In the genomic region with DNA sequence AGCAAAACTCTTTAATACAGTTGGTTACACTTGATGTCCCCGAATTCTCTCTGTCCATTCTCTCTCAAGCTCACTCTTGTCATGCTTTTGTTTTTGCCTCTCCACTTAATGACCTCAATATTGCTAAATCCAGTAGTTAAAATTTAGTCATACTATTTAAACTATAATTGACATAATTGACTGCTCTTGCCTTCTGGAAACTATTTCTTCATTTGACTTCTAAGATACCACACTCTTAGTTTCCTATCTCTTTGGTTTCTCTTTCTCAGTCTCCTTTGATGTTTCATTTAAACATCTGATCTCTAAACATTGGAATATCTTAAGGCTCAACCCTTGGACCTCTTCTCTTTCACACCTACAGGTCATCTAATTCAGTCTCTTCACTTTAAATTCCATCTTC, we compare ENCODE assay signal across 29 cellular contexts.
"Had no signal": no experiment of that assay in that cellular context is flagged by ENCODE, and none has a peak within 500 bp of the region (broad histone marks: within the 10 kb centered on the region; RNA-seq: fewer than 3 reads in every experiment).

No MANE protein-coding gene starts in this region.

- H3K27me3 Mint-ChIP-seq: activated naive CD8-positive, alpha-beta T cell treated with anti-CD3 and anti-CD28 coated beads, Interleukin-2, amount 10 ng/mL, durations not matched to agents 7 days and 5 days had no signal

- H3K4me1 ChIP-seq: adrenal gland, body of pancreas, breast epithelium had no signal

- H3K36me3 ChIP-seq: adrenal gland, breast epithelium had no signal

- H3K9me3 Mint-ChIP-seq: activated B cell treated with CpG ODN at 0.5 μM for 24 hours had no signal

- H3K4me3 Mint-ChIP-seq: activated B cell treated with CpG ODN at 0.5 μM for 24 hours; activated naive CD8-positive, alpha-beta T cell treated with anti-CD3 and anti-CD28 coated beads, Interleukin-2, amount 10 ng/mL, durations not matched to agents 7 days and 5 days had no signal

- H3K27ac ChIP-seq: adrenal gland, body of pancreas, breast epithelium, KMS-11, PC-9, RWPE1, VCaP had no signal

- H3K4me1 Mint-ChIP-seq: activated B cell treated with CpG ODN at 0.5 μM for 24 hours had no signal

- H3K9me3 ChIP-seq: adrenal gland, body of pancreas, breast epithelium had no signal

- DNase-seq: activated B cell treated with CpG ODN at 0.5 μM for 24 hours; activated CD4-positive, alpha-beta T cell treated with anti-CD3 and anti-CD28 coated beads for 4 hours; activated CD4-positive, alpha-beta T cell treated with anti-CD3 and anti-CD28 coated beads, Interleukin-2, amount 50 U/mL, for 4 hours; activated CD8-positive, alpha-beta memory T cell treated with anti-CD3 and anti-CD28 coated beads, Interleukin-2, amount 50 U/mL, for 4 hours; activated effector memory CD4-positive, alpha-beta T cell treated with Interleukin-2 at 50 U/mL for 16 hours; activated naive CD4-positive, alpha-beta T cell; activated naive CD8-positive, alpha-beta T cell treated with anti-CD3 and anti-CD28 coated beads, Interleukin-2, amount 10 ng/mL, durations not matched to agents 7 days and 5 days; activated T-cell treated with anti-CD3 and anti-CD28 coated beads, Interleukin-2, amount 50 U/mL, for 48 hours; adrenal gland; body of pancreas; MM.1S; MV-4-11; NCI-H1092; NCI-H1436 treated with DMSO at 0.1 percent for 48 hours; NCI-H1694 treated with DMSO at 0.1 percent for 48 hours; NCI-H2029; NCI-H345; NCI-H524 treated with DMSO at 0.1 percent for 48 hours; PC-9; SIG-M5; T-helper 1 cell; T-helper 2 cell; T-helper 9 cell had no signal

- ATAC-seq: body of pancreas, Right ventricle myocardium inferior, SK-N-SH treated with all-trans-retinoic acid at 6 μM for 48 hours had no signal

- H3K27ac Mint-ChIP-seq: activated B cell treated with CpG ODN at 0.5 μM for 24 hours; activated naive CD8-positive, alpha-beta T cell treated with anti-CD3 and anti-CD28 coated beads, Interleukin-2, amount 10 ng/mL, durations not matched to agents 7 days and 5 days had no signal

- H3K27me3 ChIP-seq: adrenal gland, body of pancreas, breast epithelium had no signal

- H3K4me3 ChIP-seq: adrenal gland, body of pancreas, breast epithelium, PC-9 had no signal
